In genomic region chr5:55278778-55279177, GRCh38 we compare ENCODE assay signal across 25 cellular contexts. TPM values are rescaled to one million over a fixed set of nuclear protein-coding genes. Genes with fewer than 3 reads are reported as not detected.
DNase-seq lines count a peak whose midpoint lies in the region; ATAC-seq, FAIRE-seq and TF ChIP-seq lines count a peak whose summit lies in the region.
"Had no signal": no experiment of that assay in that cellular context is flagged by ENCODE, and none has a peak within 500 bp of the region (broad histone marks: within the 10 kb centered on the region; RNA-seq: fewer than 3 reads in every experiment).

No MANE protein-coding gene starts in this region.

- peak; percentile 80 for FAIRE-seq in H54 (lab: Jason Lieb, UNC)
- FAIRE-seq: A549, G401.6, K562, keratinocyte had no signal

- DNase-seq in A172 (ENCODE audit: low spot score) (peak; percentile 48), H54 (ENCODE audit: insufficient read length, low spot score) (no peak), astrocyte of the hippocampus (ENCODE audit: low read depth, low spot score) (peak; percentile 74), foreskin keratinocyte (peak in 1 of 2 donors; percentile 36), hippocampal formation (lab: John Stamatoyannopoulos, UW) (no peak), NCI-H2227 treated with DMSO at 0.1 percent for 48 hours (lab: John Stamatoyannopoulos, UW) (no peak), germinal center (ENCODE audit: low spot score) (no peak), activated gamma-delta T cell treated with Interleukin-2 at 50 U/mL for 16 hours (no peak)
- DNase-seq: activated CD4-positive, alpha-beta T cell treated with anti-CD3 and anti-CD28 coated beads for 4 hours; activated naive CD4-positive, alpha-beta T cell treated with anti-CD3 and anti-CD28 coated beads for 36 hours; effector memory CD8-positive, alpha-beta T cell; head of caudate nucleus; NCI-H226; NK-92 treated with Interleukin-12 subunit alpha and Interleukin-12 subunit beta, amount 100 ng/mL, for 24 hours; SHP77 treated with DMSO at 0.1 percent for 48 hours; T-helper 9 cell; trophoblast cell had no signal

- peak; percentile 19 for ATAC-seq in foreskin keratinocyte
- ATAC-seq: A549; effector memory CD8-positive, alpha-beta T cell; K562 had no signal

- no peak for TF ChIP-seq CTCF in foreskin keratinocyte (conservative IDR thresholded peaks at IDR 0.05)

- H3K27ac ChIP-seq in foreskin keratinocyte = no peak overlapping the region
- H3K27ac ChIP-seq: A549, cardiac muscle cell, skin epidermis had no signal

- no peak for TF ChIP-seq POLR2A in H54 (IDR thresholded peaks at IDR 0.05; ENCODE audit: low read depth, low read length)

- H3K27me3 ChIP-seq in foreskin keratinocyte = no peaks in the 10 kb centered on the region
- H3K27me3 ChIP-seq: cardiac muscle cell had no signal

- no peaks in the 10 kb centered on the region for H3K4me1 ChIP-seq in foreskin keratinocyte
- H3K4me1 ChIP-seq: A549 had no signal

RNA-seq across cellular contexts. Expression of gene DHX29, which starts 28.7 kb away (rescaled TPM):
- total RNA-seq in A172 (2014; rRNA removed; shearing (Covaris generic)) = 47.8 and 61.9 TPM in 2 replicates
- 35.0 and 37.5 TPM in 2 replicates for total RNA-seq in foreskin keratinocyte
- 10.2 and 12.6 TPM in 2 replicates for polyA plus RNA-seq in foreskin keratinocyte

RNA-seq across cellular contexts. Expression of gene MTREX, which starts 29.0 kb away (rescaled TPM):
- total RNA-seq in A172 (2014; rRNA removed; shearing (Covaris generic)) = 91.4 and 119 TPM in 2 replicates
- total RNA-seq in foreskin keratinocyte = 60.9 and 65.5 TPM in 2 replicates
- polyA plus RNA-seq in foreskin keratinocyte = 25.1 and 31.6 TPM in 2 replicates

RNA-seq across cellular contexts. Expression of gene CCNO, which starts 45.4 kb away (rescaled TPM):
- total RNA-seq in A172 (2014; rRNA removed; shearing (Covaris generic)) = 4.1 and 4.9 TPM in 2 replicates
- 0.42 and 1.9 TPM in 2 replicates for total RNA-seq in foreskin keratinocyte
- 0.93 and 2.9 TPM in 2 replicates for polyA plus RNA-seq in foreskin keratinocyte
- total RNA-seq: activated naive CD4-positive, alpha-beta T cell treated with anti-CD3 and anti-CD28 coated beads for 36 hours; mesenteric fat pad; omental fat pad had no signal

RNA-seq across cellular contexts. Expression of gene MCIDAS, which starts 51.7 kb away (rescaled TPM):
- total RNA-seq in A172 (2014; rRNA removed; shearing (Covaris generic)) = 0.48 and 1.3 TPM in 2 replicates
- 0.10 TPM in 1 of 2 replicates, not detected in the other for total RNA-seq in foreskin keratinocyte
- 0.02 TPM in 1 of 2 replicates, not detected in the other for polyA plus RNA-seq in foreskin keratinocyte
- total RNA-seq: cardiac muscle cell, mesenteric fat pad, omental fat pad had no signal

Comparison
In these comparisons a context has a peak if more than half of its experiments do, and no peak if none do; other contexts are left out.
1. DNase-seq: peak in A172 (single experiment) and astrocyte of the hippocampus (single experiment); none in H54 (single experiment), hippocampal formation (0 of 2), NCI-H2227 treated with DMSO at 0.1 percent for 48 hours (single experiment), germinal center (single experiment) and activated gamma-delta T cell treated with Interleukin-2 at 50 U/mL for 16 hours (single experiment).